ENCODE assay signal across 17 cellular contexts in genomic region chr17:38563362-38564253, GRCh38. TPM values are rescaled to one million over a fixed set of nuclear protein-coding genes. Genes with fewer than 3 reads are reported as not detected.
DNase-seq lines count a peak whose midpoint lies in the region; ATAC-seq, FAIRE-seq and TF ChIP-seq lines count a peak whose summit lies in the region.
"Had no signal": no experiment of that assay in that cellular context is flagged by ENCODE, and none has a peak within 500 bp of the region (broad histone marks: within the 10 kb centered on the region; RNA-seq: fewer than 3 reads in every experiment).

No MANE protein-coding gene starts in this region.

- no peaks in the 10 kb centered on the region for H3K36me3 ChIP-seq in ES-I3 (ENCODE audit: insufficient read depth, low read length)
- H3K36me3 ChIP-seq in endothelial cell of umbilical vein (ENCODE audit: control insufficient read depth in 2 of 2, extremely low read depth in 1 of 2, insufficient read depth in 2 of 2, low read length in 2 of 2) = no peaks in the 10 kb centered on the region
- no peaks in the 10 kb centered on the region for H3K36me3 ChIP-seq in mammary epithelial cell (ENCODE audit: insufficient read depth, low read length)
- H3K36me3 ChIP-seq: SJCRH30 had no signal

- BruUV-seq in endothelial cell of umbilical vein (replicated peaks; lab: Mats Ljungman, UMichigan) (no TSS peak), mammary epithelial cell (replicated peaks; lab: Mats Ljungman, UMichigan) (no TSS peak)

- no peak overlapping the region for H3K27ac Mint-ChIP-seq in nephron progenitor cell
- H3K27ac Mint-ChIP-seq in stimulated activated memory B cell treated with anti-CD40 and anti-IgM and Interleukin-4, amounts not matched to agents 10 μg/mL and 1 μg/mL and 100 μg/mL, for 72 hours = no peak overlapping the region
- H3K27ac Mint-ChIP-seq: activated T-helper 1 cell treated with anti-CD3 and anti-CD28 coated beads, Interleukin-12 subunit alpha, Interleukin-12 subunit beta, Interleukin-2, Interleukin-4 antibody, amounts not matched to agents 30 ng/mL and 10 ng/mL and 1 ng/mL, durations not matched to agents 14 hours and 24 hours and 36 hours had no signal

- peaks cover 4% of the 10 kb centered on the region for H3K9me3 Mint-ChIP-seq in nephron progenitor cell
- no peaks in the 10 kb centered on the region for H3K9me3 Mint-ChIP-seq in stimulated activated memory B cell treated with anti-CD40 and anti-IgM and Interleukin-4, amounts not matched to agents 10 μg/mL and 1 μg/mL and 100 μg/mL, for 72 hours
- no peaks in the 10 kb centered on the region for H3K9me3 Mint-ChIP-seq in activated T-cell treated with anti-CD3 and anti-CD28 coated beads, Interleukin-2, amount 50 U/mL, for 4 hours
- H3K9me3 Mint-ChIP-seq: activated T-helper 1 cell treated with anti-CD3 and anti-CD28 coated beads, Interleukin-12 subunit alpha, Interleukin-12 subunit beta, Interleukin-2, Interleukin-4 antibody, amounts not matched to agents 30 ng/mL and 10 ng/mL and 1 ng/mL, durations not matched to agents 14 hours and 24 hours and 36 hours had no signal

- POLR2A ChIA-PET in endothelial cell of umbilical vein (lab: Charles Lee) = no interaction called here

- peaks cover 5% of the 10 kb centered on the region; the same call in 1 of the 2 replicates for H3K4me1 ChIP-seq in ES-I3 (ENCODE audit: insufficient read depth, low read length)
- H3K4me1 ChIP-seq in endothelial cell of umbilical vein (ENCODE audit: control insufficient read depth, extremely low read depth, insufficient read depth, low read length) = peaks cover 6% of the 10 kb centered on the region
- H3K4me1 ChIP-seq in mammary epithelial cell (ENCODE audit: insufficient read depth, low read length) = peaks cover 15% of the 10 kb centered on the region
- H3K4me1 ChIP-seq: SJCRH30 had no signal

- H3K9ac ChIP-seq in ES-I3 (ENCODE audit: low read depth, low read length) (peak overlapping the region; percentile 35; the same call in 1 of the 2 replicates), endothelial cell of umbilical vein (replicated peaks; ENCODE audit: extremely low read depth, insufficient read depth, low read length) (no peak overlapping the region), mammary epithelial cell (ENCODE audit: insufficient read depth, low read length) (no peak overlapping the region)

- TF ChIP-seq CTCF in endothelial cell of umbilical vein (IDR thresholded peaks at IDR 0.05; ENCODE audit: extremely low read depth in 1 of 2, insufficient read depth in 1 of 2, low read depth in 1 of 2, low read length in 2 of 2) (no peak), nephron progenitor cell (IDR thresholded peaks at IDR 0.05) (no peak), mammary epithelial cell (conservative IDR thresholded peaks at IDR 0.05 in 1 of 2, IDR thresholded peaks at IDR 0.05 in 1 of 2; ENCODE audit: extremely low read depth in 1 of 2, insufficient read depth in 1 of 2, low read depth in 1 of 2, low read length in 2 of 2) (no peak)

- no peak overlapping the region for H3K27ac ChIP-seq in endothelial cell of umbilical vein (ENCODE audit: insufficient read depth, low read depth, low read length)
- H3K27ac ChIP-seq in mammary epithelial cell (ENCODE audit: insufficient read depth, low read depth, low read length) = no peak overlapping the region
- H3K27ac ChIP-seq: SJCRH30 had no signal

- H3K9me3 ChIP-seq in ES-I3 (ENCODE audit: control insufficient read depth, insufficient read depth, low read length) (no peaks in the 10 kb centered on the region), endothelial cell of umbilical vein (replicated peaks; ENCODE audit: control insufficient read depth, insufficient read depth, low read length) (no peaks in the 10 kb centered on the region), mammary epithelial cell (replicated peaks; ENCODE audit: insufficient read depth, low read length) (no peaks in the 10 kb centered on the region)
- H3K9me3 ChIP-seq: SJCRH30 had no signal

- DNase-seq in SK-N-DZ (ENCODE audit: low spot score) = peak; percentile 69
- no peak for DNase-seq in endothelial cell of umbilical vein (ENCODE audit: low read depth, low spot score)
- peak; percentile 57 for DNase-seq in nephron progenitor cell
- no peak for DNase-seq in mammary epithelial cell
- no peak for DNase-seq in NCI-H524 treated with DMSO at 0.1 percent for 48 hours (lab: John Stamatoyannopoulos, UW)
- DNase-seq in activated T-cell treated with anti-CD3 and anti-CD28 coated beads, Interleukin-2, amount 50 U/mL, for 4 hours = no peak
- DNase-seq: activated CD4-positive, alpha-beta T cell treated with anti-CD3 and anti-CD28 coated beads, Interleukin-2, amount 50 U/mL, for 1 hour; AML-193; effector CD4-positive, alpha-beta T cell; KBM-7; kidney; NCI-H1092; SJCRH30 had no signal

- H2AFZ ChIP-seq in endothelial cell of umbilical vein (ENCODE audit: low read depth, low read length) (no peak overlapping the region), mammary epithelial cell (ENCODE audit: low read depth, low read length) (no peak overlapping the region)

- in situ Hi-C loops in mammary epithelial cell (cut with MboI; ENCODE audit: low sequenced_read_pairs in 2 of 2) = no loop called here

- no peak for FAIRE-seq in endothelial cell of umbilical vein (lab: Jason Lieb, UNC)
- FAIRE-seq: kidney had no signal

- TF ChIP-seq POLR2A in endothelial cell of umbilical vein (IDR thresholded peaks at IDR 0.05; ENCODE audit: low read depth, low read length) = no peak

- no peaks in the 10 kb centered on the region for H3K36me3 Mint-ChIP-seq in nephron progenitor cell (ENCODE audit: low read depth)
- no peaks in the 10 kb centered on the region for H3K36me3 Mint-ChIP-seq in stimulated activated memory B cell treated with anti-CD40 and anti-IgM and Interleukin-4, amounts not matched to agents 10 μg/mL and 1 μg/mL and 100 μg/mL, for 72 hours
- no peaks in the 10 kb centered on the region for H3K36me3 Mint-ChIP-seq in activated T-cell treated with anti-CD3 and anti-CD28 coated beads, Interleukin-2, amount 50 U/mL, for 4 hours (ENCODE audit: insufficient read depth)

- peaks cover 71 to 84% of the 10 kb centered on the region in 2 experiments for H3K27me3 ChIP-seq in endothelial cell of umbilical vein (ENCODE audit: control insufficient read depth in 2 of 2, insufficient read depth in 2 of 2, low read length in 2 of 2)
- peaks cover 11% of the 10 kb centered on the region for H3K27me3 ChIP-seq in mammary epithelial cell (ENCODE audit: insufficient read depth, low read length)

- dilution Hi-C loops in endothelial cell of umbilical vein (cut with MboI; ENCODE audit: extremely low pct_ligation_motif_present, low sequenced_read_pairs) (no loop called here), mammary epithelial cell (cut with HindIII; ENCODE audit: low sequenced_read_pairs) (no loop called here)

- no peak for ATAC-seq in stimulated activated memory B cell treated with anti-CD40 and anti-IgM and Interleukin-4, amounts not matched to agents 10 μg/mL and 1 μg/mL and 100 μg/mL, for 72 hours
- ATAC-seq in activated T-cell treated with anti-CD3 and anti-CD28 coated beads, Interleukin-2, amount 50 U/mL, for 4 hours = no peak
- ATAC-seq: HCT116 had no signal

- H3K79me2 ChIP-seq in endothelial cell of umbilical vein (ENCODE audit: control insufficient read depth, insufficient read depth, low read length) = no peaks in the 10 kb centered on the region
- H3K79me2 ChIP-seq in mammary epithelial cell (ENCODE audit: insufficient read depth, low read length) = no peaks in the 10 kb centered on the region

- H4K20me1 ChIP-seq in endothelial cell of umbilical vein (replicated peaks; ENCODE audit: control insufficient read depth, extremely low read depth, insufficient read depth, low read length) (no peaks in the 10 kb centered on the region), mammary epithelial cell (ENCODE audit: insufficient read depth, low read length) (peaks cover 1% of the 10 kb centered on the region)

- CTCF ChIA-PET in endothelial cell of umbilical vein (lab: Charles Lee) = interaction anchor here (0.6 to 1.9 kb wide), 4 partner anchors 18 to 104 kb away, joined by 3 to 9 read pairs (median 6); no protein-coding TSS in a partner anchor
- CTCF ChIA-PET in mammary epithelial cell (lab: Charles Lee; ENCODE audit: low non-redundant PET) = no interaction called here

- WGBS in mammary epithelial cell (ENCODE audit: low coverage, missing lambda C conversion rate) = 91% methylated on average over 28 of the region's 50 CpGs

- H3K4me1 Mint-ChIP-seq in nephron progenitor cell = peaks cover 60% of the 10 kb centered on the region
- H3K4me1 Mint-ChIP-seq in stimulated activated memory B cell treated with anti-CD40 and anti-IgM and Interleukin-4, amounts not matched to agents 10 μg/mL and 1 μg/mL and 100 μg/mL, for 72 hours = peaks cover 50% of the 10 kb centered on the region
- peaks cover 22% of the 10 kb centered on the region for H3K4me1 Mint-ChIP-seq in activated T-cell treated with anti-CD3 and anti-CD28 coated beads, Interleukin-2, amount 50 U/mL, for 4 hours (ENCODE audit: low read depth)

- no peaks in the 10 kb centered on the region for H3K9me1 ChIP-seq in endothelial cell of umbilical vein (replicated peaks; ENCODE audit: control insufficient read depth, extremely low read depth, insufficient read depth, low read length)

- H3K4me3 ChIP-seq in endothelial cell of umbilical vein (replicated peaks in 1 of 3; ENCODE audit: insufficient read depth in 1 of 3, low read depth in 1 of 3, low read length in 3 of 3) (no peak overlapping the region), mammary epithelial cell (replicated peaks in 1 of 3; ENCODE audit: insufficient read depth in 1 of 3, low read depth in 2 of 3, low read length in 3 of 3) (no peak overlapping the region)
- H3K4me3 ChIP-seq: SJCRH30 had no signal

- H3K27me3 Mint-ChIP-seq in nephron progenitor cell (ENCODE audit: low read depth, poor library complexity) = peaks cover 100% of the 10 kb centered on the region
- H3K27me3 Mint-ChIP-seq in stimulated activated memory B cell treated with anti-CD40 and anti-IgM and Interleukin-4, amounts not matched to agents 10 μg/mL and 1 μg/mL and 100 μg/mL, for 72 hours = peaks cover 78% of the 10 kb centered on the region
- peaks cover 73% of the 10 kb centered on the region for H3K27me3 Mint-ChIP-seq in activated T-cell treated with anti-CD3 and anti-CD28 coated beads, Interleukin-2, amount 50 U/mL, for 4 hours (ENCODE audit: low read depth)

- H3K4me3 Mint-ChIP-seq in nephron progenitor cell = peak overlapping the region; percentile 54
- H3K4me3 Mint-ChIP-seq in stimulated activated memory B cell treated with anti-CD40 and anti-IgM and Interleukin-4, amounts not matched to agents 10 μg/mL and 1 μg/mL and 100 μg/mL, for 72 hours = no peak overlapping the region
- H3K4me3 Mint-ChIP-seq in activated T-cell treated with anti-CD3 and anti-CD28 coated beads, Interleukin-2, amount 50 U/mL, for 4 hours = no peak overlapping the region
- H3K4me3 Mint-ChIP-seq: activated T-helper 1 cell treated with anti-CD3 and anti-CD28 coated beads, Interleukin-12 subunit alpha, Interleukin-12 subunit beta, Interleukin-2, Interleukin-4 antibody, amounts not matched to agents 30 ng/mL and 10 ng/mL and 1 ng/mL, durations not matched to agents 14 hours and 24 hours and 36 hours had no signal

- intact Hi-C loops in endothelial cell of umbilical vein (cut with micrococcal nuclease) = no loop called here
- intact Hi-C loops in mammary epithelial cell (cut with micrococcal nuclease) = no loop called here

- H3K4me2 ChIP-seq in endothelial cell of umbilical vein (ENCODE audit: insufficient read depth, low read length) (no peak overlapping the region), mammary epithelial cell (ENCODE audit: insufficient read depth, low read depth, low read length) (no peak overlapping the region)

RNA-seq across cellular contexts. Expression of gene SRCIN1, which starts 42.1 kb away (rescaled TPM):
- polyA plus RNA-seq in SK-N-DZ (2014; cell fraction: cytosol; rRNA removed) = 2.7 and 3.0 TPM in 2 replicates
- 7.4 and 10.8 TPM in 2 replicates for polyA plus RNA-seq in SK-N-DZ (2014; cell fraction: nucleus; rRNA removed)
- total RNA-seq in endothelial cell of umbilical vein = 0.12 and 0.35 TPM in 2 replicates
- polyA plus RNA-seq in endothelial cell of umbilical vein = 0.15 and 0.37 TPM in 2 replicates
- 0.04 TPM in 2 replicates for polyA plus RNA-seq in endothelial cell of umbilical vein (2011; cell fraction: cytosol; rRNA removed)
- polyA plus RNA-seq in endothelial cell of umbilical vein (2011; cell fraction: nucleus; rRNA removed) = 0.24 and 0.29 TPM in 2 replicates
- polyA plus RNA-seq in endothelial cell of umbilical vein (2012) = 0.08 and 0.37 TPM in 2 replicates
- 0.19 and 0.32 TPM in 2 replicates for polyA minus RNA-seq in endothelial cell of umbilical vein
- polyA minus RNA-seq in endothelial cell of umbilical vein (2011; cell fraction: cytosol; rRNA and poly(A)+ RNA removed) = 1.3 TPM
- polyA minus RNA-seq in endothelial cell of umbilical vein (2011; cell fraction: nucleus; rRNA and poly(A)+ RNA removed) = 0.43 TPM in 1 of 2 replicates, not detected in the other
- 1 to 10 TPM in 1 of 2 donors, under 1 TPM in 1; 0.17 to 4.2 TPM for total RNA-seq in mammary epithelial cell
- 0.71 TPM for polyA plus RNA-seq in mammary epithelial cell
- 0.78 TPM for polyA minus RNA-seq in mammary epithelial cell
- under 1 TPM in 2 of 3 donors, not detected in 1; 0.16 to 0.49 TPM for total RNA-seq in activated T-cell treated with anti-CD3 and anti-CD28 coated beads, Interleukin-2, amount 50 U/mL, for 4 hours

Comparison
In these comparisons a context has a peak if more than half of its experiments do, and no peak if none do; other contexts are left out.
1. DNase-seq: peak in SK-N-DZ (single experiment) and nephron progenitor cell (single experiment); none in endothelial cell of umbilical vein (single experiment), mammary epithelial cell (single experiment), NCI-H524 treated with DMSO at 0.1 percent for 48 hours (single experiment) and activated T-cell treated with anti-CD3 and anti-CD28 coated beads, Interleukin-2, amount 50 U/mL, for 4 hours (single experiment).